Comparison of ENCODE assay signal across 8 cellular contexts in the genomic region with DNA sequence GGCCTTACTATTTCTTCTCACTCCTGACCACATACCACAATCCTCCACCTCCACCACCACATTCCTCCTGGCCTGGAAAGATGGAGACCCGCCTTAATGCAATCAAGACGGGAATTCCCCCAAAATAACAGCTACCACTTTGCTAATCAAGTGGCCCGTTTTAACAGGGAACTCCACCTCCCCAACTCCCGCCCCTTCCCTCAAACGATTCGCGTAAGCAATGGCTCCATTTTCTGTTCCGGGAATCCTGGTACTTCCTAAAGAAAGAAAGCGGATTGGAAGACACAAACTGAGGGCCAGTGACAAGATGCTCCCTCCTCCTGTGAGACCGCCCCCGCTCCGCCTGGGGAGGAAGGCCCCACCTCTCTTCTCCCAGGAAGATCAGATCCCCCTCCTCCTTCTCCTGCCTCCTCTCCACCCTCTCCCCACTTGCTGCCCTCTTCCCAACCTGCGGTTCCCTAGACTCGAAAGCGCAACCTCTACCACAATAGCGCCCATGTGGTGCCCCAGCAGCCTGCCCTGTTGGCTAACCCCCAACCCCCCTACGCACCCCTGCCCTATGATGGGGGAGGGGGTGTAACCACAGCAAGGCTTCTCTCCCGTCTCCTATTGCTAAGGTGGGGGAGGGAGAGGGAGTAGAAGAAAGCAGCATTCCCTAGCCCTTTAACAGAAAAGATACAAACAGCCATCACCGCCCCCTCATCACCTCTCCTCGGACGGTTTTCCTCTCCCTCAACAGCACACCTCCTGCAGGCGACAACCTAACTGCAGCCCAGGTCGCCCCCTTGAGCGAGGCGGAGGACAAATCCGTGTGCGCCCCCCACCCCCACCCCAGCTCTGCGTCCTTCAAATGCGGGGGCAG. TPM values are rescaled to one million over a fixed set of nuclear protein-coding genes. Genes with fewer than 3 reads are reported as not detected.
DNase-seq lines count a peak whose midpoint lies in the region; ATAC-seq and TF ChIP-seq lines count a peak whose summit lies in the region.

No MANE protein-coding gene starts in this region.

- H3K4me3 ChIP-seq in gastroesophageal sphincter: peak overlapping the region; percentile 65 to 99

- peaks cover 38% of the 10 kb centered on the region for H3K4me1 Mint-ChIP-seq in activated T-cell treated with anti-CD3 and anti-CD28 coated beads, Interleukin-2, amount 50 U/mL, for 24 hours (ENCODE audit: low read depth)
- peaks cover 30% of the 10 kb centered on the region for H3K4me1 Mint-ChIP-seq in nephron

- peaks cover 7% of the 10 kb centered on the region for H3K27me3 ChIP-seq in gastroesophageal sphincter

- WGBS in gastroesophageal sphincter (ENCODE audit: low coverage in 1 of 2), 2 donors: 0% methylated on average over 1 to 13 of the region's 29 CpGs

- no peak for TF ChIP-seq EP300 in gastroesophageal sphincter (IDR thresholded peaks at IDR 0.05)

- ATAC-seq in HG03135 (IDR thresholded peaks at IDR 0.05; ENCODE audit: unreplicated experiment): peak; percentile 20
- peak; percentile 92 for ATAC-seq in gastroesophageal sphincter
- no peak for ATAC-seq in HG02981 (IDR thresholded peaks at IDR 0.05; ENCODE audit: unreplicated experiment)

- H3K36me3 Mint-ChIP-seq in activated T-cell treated with anti-CD3 and anti-CD28 coated beads, Interleukin-2, amount 50 U/mL, for 24 hours (ENCODE audit: low read depth): peaks cover 42% of the 10 kb centered on the region
- peaks cover 26% of the 10 kb centered on the region for H3K36me3 Mint-ChIP-seq in nephron (ENCODE audit: low read depth)

- no peaks in the 10 kb centered on the region for H3K9me3 ChIP-seq in gastroesophageal sphincter

- H3K27ac Mint-ChIP-seq in activated T-cell treated with anti-CD3 and anti-CD28 coated beads, Interleukin-2, amount 50 U/mL, for 24 hours: peak overlapping the region; percentile 93
- peak overlapping the region; percentile 91 to 97 (median 96) for H3K27ac Mint-ChIP-seq in nephron

- peak overlapping the region; percentile 96 for H3K4me3 Mint-ChIP-seq in activated T-cell treated with anti-CD3 and anti-CD28 coated beads, Interleukin-2, amount 50 U/mL, for 24 hours
- peak overlapping the region; percentile 98 for H3K4me3 Mint-ChIP-seq in nephron

- H3K27ac ChIP-seq in gastroesophageal sphincter: peak overlapping the region; percentile 39 to 91 (median 87)

- no peaks in the 10 kb centered on the region for H3K9me3 Mint-ChIP-seq in activated T-cell treated with anti-CD3 and anti-CD28 coated beads, Interleukin-2, amount 50 U/mL, for 24 hours
- no peaks in the 10 kb centered on the region for H3K9me3 Mint-ChIP-seq in nephron

- no peak for TF ChIP-seq CTCF in gastroesophageal sphincter (IDR thresholded peaks at IDR 0.05)
- TF ChIP-seq CTCF in nephron (IDR thresholded peaks at IDR 0.05; ENCODE audit: unreplicated experiment in 3 of 3): peak in 1 of 3 experiments; percentile 9

- peak; percentile 50 for DNase-seq in activated T-cell treated with anti-CD3 and anti-CD28 coated beads, Interleukin-2, amount 50 U/mL, for 24 hours
- DNase-seq in activated T-cell treated with anti-CD3 and anti-CD28 coated beads for 4 hours: no peak
- DNase-seq in NCI-H524 (lab: John Stamatoyannopoulos, UW): peak; percentile 77 to 87
- peak; percentile 24 for DNase-seq in activated naive CD4-positive, alpha-beta T cell treated with anti-CD3 and anti-CD28 coated beads, Interleukin-2, amount 50 U/mL, for 16 hours

- H3K36me3 ChIP-seq in gastroesophageal sphincter: peaks cover 0 to 14% of the 10 kb centered on the region in 2 donors

- H3K27me3 Mint-ChIP-seq in activated T-cell treated with anti-CD3 and anti-CD28 coated beads, Interleukin-2, amount 50 U/mL, for 24 hours: peaks cover 4% of the 10 kb centered on the region
- peaks cover 5% of the 10 kb centered on the region for H3K27me3 Mint-ChIP-seq in nephron (ENCODE audit: low read depth)

- TF ChIP-seq POLR2A in gastroesophageal sphincter (IDR thresholded peaks at IDR 0.05): no peak

- peaks cover 3 to 32% (median 18%) of the 10 kb centered on the region in 3 donors for H3K4me1 ChIP-seq in gastroesophageal sphincter

RNA-seq across cellular contexts. Expression of gene ARF3, which starts 0.8 kb away (rescaled TPM):
- 10 to 100 TPM; 52.6 to 91.6 (median 83.1) TPM for total RNA-seq in gastroesophageal sphincter

RNA-seq across cellular contexts. Expression of gene WNT10B, which starts 15.0 kb away (rescaled TPM):
- total RNA-seq in gastroesophageal sphincter: 1 to 10 TPM in 2 of 4 donors, under 1 TPM in 1, not detected in 1; 0.54 to 3.3 (median 1.2) TPM

RNA-seq across cellular contexts. Expression of gene WNT1, which starts 21.6 kb away (rescaled TPM):
- total RNA-seq in gastroesophageal sphincter: not detected

RNA-seq across cellular contexts. Expression of gene FKBP11, which starts 31.2 kb away (rescaled TPM):
- total RNA-seq in gastroesophageal sphincter: 1 to 10 TPM; 3.4 to 8.3 (median 7.1) TPM

RNA-seq across cellular contexts. Expression of gene DDN, which starts 42.7 kb away (rescaled TPM):
- total RNA-seq in gastroesophageal sphincter: not detected
